In the genomic region with DNA sequence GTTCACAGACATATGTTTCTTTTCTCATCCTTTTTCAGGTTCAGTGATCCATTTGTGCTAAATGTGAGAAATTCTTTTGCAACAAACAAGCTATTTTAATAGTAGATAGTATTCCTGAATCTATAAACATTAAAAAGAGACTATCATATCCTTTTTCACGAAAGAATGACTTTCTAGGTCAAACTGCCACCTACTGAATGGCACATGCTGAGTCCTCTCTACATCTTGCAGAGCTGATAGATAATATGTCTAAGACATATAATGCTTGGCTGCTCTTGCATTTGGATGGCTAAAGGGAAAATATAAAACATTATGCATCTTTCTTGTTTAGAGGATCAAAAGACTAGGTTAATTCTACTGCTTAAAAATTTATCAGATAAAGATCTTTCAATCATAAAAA, we compare ENCODE assay signal across 14 cellular contexts.
A peak's percentile ranks its signal among the peaks of the same experiment; 100 is the strongest.
DNase-seq lines count a peak whose midpoint lies in the region; TF ChIP-seq lines count a peak whose summit lies in the region.
"Had no signal": no experiment of that assay in that cellular context is flagged by ENCODE, and none has a peak within 500 bp of the region (broad histone marks: within the 10 kb centered on the region; RNA-seq: fewer than 3 reads in every experiment).

No MANE protein-coding gene starts in this region.

- in situ Hi-C loops in Caki2 (cut with HindIII; ENCODE audit: low pct_unique_long_range_greater_than_20kb, low sequenced_read_pairs) = no loop called here

- H3K27ac ChIP-seq in testis = no peak overlapping the region

- H3K9me3 ChIP-seq in testis = no peaks in the 10 kb centered on the region
- H3K9me3 ChIP-seq: HAP-1 had no signal

- intact Hi-C loops in testis (cut with DNase I; ENCODE audit: low total_unique reads) = no loop called here

- 73 to 74% methylated on average over 1 of the region's 1 CpG for WGBS in testis, 2 donors

- peak; percentile 33 for DNase-seq in Caki2 (ENCODE audit: low read depth)
- DNase-seq in cerebellar cortex (ENCODE audit: low spot score) = peak; percentile 65
- peak; percentile 4 for DNase-seq in left kidney (ENCODE audit: low read depth, low spot score)
- DNase-seq in testis = no peak
- DNase-seq in SW480 (ENCODE audit: low spot score) = no peak
- no peak for DNase-seq in NCI-H2171 (lab: John Stamatoyannopoulos, UW)
- DNase-seq: Calu3; CD4-positive, alpha-beta T cell; CD8-positive, alpha-beta memory T cell; DMS53; DMS79 treated with DMSO at 0.1 percent for 48 hours; GOT3; HFFc6 had no signal

- no peaks in the 10 kb centered on the region for H3K36me3 ChIP-seq in testis (ENCODE audit: low read depth, missing control alignments)
- H3K36me3 ChIP-seq: HAP-1 had no signal

- H3K27me3 ChIP-seq in testis = no peaks in the 10 kb centered on the region

- no peak overlapping the region for H3K4me3 ChIP-seq in testis
- H3K4me3 ChIP-seq: HAP-1 had no signal

- TF ChIP-seq POLR2A in testis (IDR thresholded peaks at IDR 0.05) = no peak

- TF ChIP-seq CTCF in testis (IDR thresholded peaks at IDR 0.05) = no peak

- H3K4me1 ChIP-seq in testis = no peaks in the 10 kb centered on the region
- H3K4me1 ChIP-seq: HAP-1 had no signal

Comparison
In these comparisons a context has a peak if more than half of its experiments do, and no peak if none do; other contexts are left out.
1. DNase-seq: peak in Caki2 (single experiment), cerebellar cortex (single experiment) and left kidney (single experiment); none in testis (single experiment), SW480 (single experiment) and NCI-H2171 (single experiment).